ENCODE assay signal across 1 cellular context in genomic region chr10:13987472-13987871, GRCh38.
TF ChIP-seq lines count a peak whose summit lies in the region.

No MANE protein-coding gene starts in this region.

TF ChIP-seq in GM12878, 131 proteins besides CTCF, POLR2A, EP300 and RAD21 (continued from another document):
- TF ChIP-seq, protein P1, sequence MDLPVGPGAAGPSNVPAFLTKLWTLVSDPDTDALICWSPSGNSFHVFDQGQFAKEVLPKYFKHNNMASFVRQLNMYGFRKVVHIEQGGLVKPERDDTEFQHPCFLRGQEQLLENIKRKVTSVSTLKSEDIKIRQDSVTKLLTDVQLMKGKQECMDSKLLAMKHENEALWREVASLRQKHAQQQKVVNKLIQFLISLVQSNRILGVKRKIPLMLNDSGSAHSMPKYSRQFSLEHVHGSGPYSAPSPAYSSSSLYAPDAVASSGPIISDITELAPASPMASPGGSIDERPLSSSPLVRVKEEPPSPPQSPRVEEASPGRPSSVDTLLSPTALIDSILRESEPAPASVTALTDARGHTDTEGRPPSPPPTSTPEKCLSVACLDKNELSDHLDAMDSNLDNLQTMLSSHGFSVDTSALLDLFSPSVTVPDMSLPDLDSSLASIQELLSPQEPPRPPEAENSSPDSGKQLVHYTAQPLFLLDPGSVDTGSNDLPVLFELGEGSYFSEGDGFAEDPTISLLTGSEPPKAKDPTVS (IDR thresholded peaks at IDR 0.05; ENCODE audit: low read depth, low read length): no peak
- TF ChIP-seq RCOR1 (conservative IDR thresholded peaks at IDR 0.05; ENCODE audit: low read depth, low read length): no peak
- TF ChIP-seq BCL11A (IDR thresholded peaks at IDR 0.05; ENCODE audit: low read depth, low read length): peak; percentile 57; the same call in 1 of the 2 replicates
- TF ChIP-seq NR2C2 (IDR thresholded peaks at IDR 0.05; ENCODE audit: borderline replicate concordance, control insufficient read depth, insufficient read length, low read depth): no peak
- peak; percentile 47; the same call in 1 of the 2 replicates for TF ChIP-seq IKZF1 (conservative IDR thresholded peaks at IDR 0.05)
- no peak for TF ChIP-seq POLR2AphosphoS5 (IDR thresholded peaks at IDR 0.05; ENCODE audit: low read length)
- peak; percentile 23; the same call in 1 of the 2 replicates for TF ChIP-seq PAX5 (IDR thresholded peaks at IDR 0.05; ENCODE audit: borderline replicate concordance, low read depth, low read length)
- TF ChIP-seq RAD51 (IDR thresholded peaks at IDR 0.05): no peak
- TF ChIP-seq HDGF (IDR thresholded peaks at IDR 0.05): no peak
- TF ChIP-seq, protein P2, sequence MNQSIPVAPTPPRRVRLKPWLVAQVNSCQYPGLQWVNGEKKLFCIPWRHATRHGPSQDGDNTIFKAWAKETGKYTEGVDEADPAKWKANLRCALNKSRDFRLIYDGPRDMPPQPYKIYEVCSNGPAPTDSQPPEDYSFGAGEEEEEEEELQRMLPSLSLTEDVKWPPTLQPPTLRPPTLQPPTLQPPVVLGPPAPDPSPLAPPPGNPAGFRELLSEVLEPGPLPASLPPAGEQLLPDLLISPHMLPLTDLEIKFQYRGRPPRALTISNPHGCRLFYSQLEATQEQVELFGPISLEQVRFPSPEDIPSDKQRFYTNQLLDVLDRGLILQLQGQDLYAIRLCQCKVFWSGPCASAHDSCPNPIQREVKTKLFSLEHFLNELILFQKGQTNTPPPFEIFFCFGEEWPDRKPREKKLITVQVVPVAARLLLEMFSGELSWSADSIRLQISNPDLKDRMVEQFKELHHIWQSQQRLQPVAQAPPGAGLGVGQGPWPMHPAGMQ (IDR thresholded peaks at IDR 0.05; ENCODE audit: borderline replicate concordance): no peak
- TF ChIP-seq, protein P3, sequence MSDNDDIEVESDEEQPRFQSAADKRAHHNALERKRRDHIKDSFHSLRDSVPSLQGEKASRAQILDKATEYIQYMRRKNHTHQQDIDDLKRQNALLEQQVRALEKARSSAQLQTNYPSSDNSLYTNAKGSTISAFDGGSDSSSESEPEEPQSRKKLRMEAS (IDR thresholded peaks at IDR 0.05; ENCODE audit: low read depth, low read length): no peak
- TF ChIP-seq E4F1 (IDR thresholded peaks at IDR 0.05; ENCODE audit: borderline replicate concordance, partially characterized antibody): no peak
- TF ChIP-seq SMC3 (IDR thresholded peaks at IDR 0.05; ENCODE audit: borderline replicate concordance, low read length): no peak
- TF ChIP-seq ZZZ3 (IDR thresholded peaks at IDR 0.05; ENCODE audit: control insufficient read depth, insufficient read length, low read depth): no peak
- TF ChIP-seq NBN (IDR thresholded peaks at IDR 0.05): no peak
- no peak for TF ChIP-seq DPF2 (IDR thresholded peaks at IDR 0.05)
- no peak for TF ChIP-seq SRF (IDR thresholded peaks at IDR 0.05; ENCODE audit: low read depth in 2 of 2, low read length in 2 of 2)
- no peak for TF ChIP-seq FOS (IDR thresholded peaks at IDR 0.05; ENCODE audit: borderline replicate concordance, extremely low read depth, insufficient read length)
- no peak for TF ChIP-seq TBL1XR1 (IDR thresholded peaks at IDR 0.05; ENCODE audit: low read depth, low read length)
- TF ChIP-seq MTA2 (IDR thresholded peaks at IDR 0.05; ENCODE audit: low read depth): peak; percentile 38; the same call in 1 of the 2 replicates
- TF ChIP-seq, protein P4, sequence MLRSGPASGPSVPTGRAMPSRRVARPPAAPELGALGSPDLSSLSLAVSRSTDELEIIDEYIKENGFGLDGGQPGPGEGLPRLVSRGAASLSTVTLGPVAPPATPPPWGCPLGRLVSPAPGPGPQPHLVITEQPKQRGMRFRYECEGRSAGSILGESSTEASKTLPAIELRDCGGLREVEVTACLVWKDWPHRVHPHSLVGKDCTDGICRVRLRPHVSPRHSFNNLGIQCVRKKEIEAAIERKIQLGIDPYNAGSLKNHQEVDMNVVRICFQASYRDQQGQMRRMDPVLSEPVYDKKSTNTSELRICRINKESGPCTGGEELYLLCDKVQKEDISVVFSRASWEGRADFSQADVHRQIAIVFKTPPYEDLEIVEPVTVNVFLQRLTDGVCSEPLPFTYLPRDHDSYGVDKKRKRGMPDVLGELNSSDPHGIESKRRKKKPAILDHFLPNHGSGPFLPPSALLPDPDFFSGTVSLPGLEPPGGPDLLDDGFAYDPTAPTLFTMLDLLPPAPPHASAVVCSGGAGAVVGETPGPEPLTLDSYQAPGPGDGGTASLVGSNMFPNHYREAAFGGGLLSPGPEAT (IDR thresholded peaks at IDR 0.05; ENCODE audit: low read depth): 0 out of 2 replicates have a peak, but pooled peaks have one; percentile 18
